14 cellular contexts compared by ENCODE assay signal in genomic region chr17:54771409-54771808, GRCh38.
"Had no signal": no experiment of that assay in that cellular context is flagged by ENCODE, and none has a peak within 500 bp of the region (broad histone marks: within the 10 kb centered on the region; RNA-seq: fewer than 3 reads in every experiment).

No MANE protein-coding gene starts in this region.

- H3K4me1 Mint-ChIP-seq: activated CD8-positive, alpha-beta memory T cell treated with anti-CD3 and anti-CD28 coated beads, Interleukin-2, amount 10 ng/mL, durations not matched to agents 7 days and 5 days; activated naive CD8-positive, alpha-beta T cell treated with anti-CD3 and anti-CD28 coated beads for 36 hours; naive B cell; stimulated activated effector memory CD8-positive, alpha-beta T cell treated with anti-CD3 and anti-CD28 coated beads, Interleukin-12 subunit alpha, Interleukin-12 subunit beta, amount 100 ng/mL, for 72 hours had no signal

- DNase-seq: activated CD4-positive, alpha-beta T cell treated with anti-CD3 and anti-CD28 coated beads for 1 hour; activated CD4-positive, alpha-beta T cell treated with anti-CD3 and anti-CD28 coated beads, Interleukin-2, amount 50 U/mL, for 48 hours; activated CD8-positive, alpha-beta memory T cell treated with anti-CD3 and anti-CD28 coated beads, Interleukin-2, amount 10 ng/mL, durations not matched to agents 7 days and 5 days; activated effector memory CD4-positive, alpha-beta T cell treated with anti-CD3 and anti-CD28 coated beads, Interleukin-2, amount 50 U/mL, for 16 hours; activated naive CD8-positive, alpha-beta T cell treated with anti-CD3 and anti-CD28 coated beads for 36 hours; activated T-cell treated with anti-CD3 and anti-CD28 coated beads, Interleukin-2, amount 50 U/mL, for 24 hours; anterior cingulate cortex; hippocampal formation; lower lobe of right lung; naive B cell; small intestine had no signal

- H3K9me3 ChIP-seq: lower lobe of right lung, tibial nerve had no signal

- H3K36me3 Mint-ChIP-seq: activated CD8-positive, alpha-beta memory T cell treated with anti-CD3 and anti-CD28 coated beads, Interleukin-2, amount 10 ng/mL, durations not matched to agents 7 days and 5 days; activated naive CD8-positive, alpha-beta T cell treated with anti-CD3 and anti-CD28 coated beads for 36 hours; naive B cell; stimulated activated effector memory CD8-positive, alpha-beta T cell treated with anti-CD3 and anti-CD28 coated beads, Interleukin-12 subunit alpha, Interleukin-12 subunit beta, amount 100 ng/mL, for 72 hours had no signal

- H3K27me3 ChIP-seq: tibial nerve had no signal

- H3K27ac Mint-ChIP-seq: activated CD8-positive, alpha-beta memory T cell treated with anti-CD3 and anti-CD28 coated beads, Interleukin-2, amount 10 ng/mL, durations not matched to agents 7 days and 5 days; activated naive CD8-positive, alpha-beta T cell treated with anti-CD3 and anti-CD28 coated beads for 36 hours; activated T-cell treated with anti-CD3 and anti-CD28 coated beads, Interleukin-2, amount 50 U/mL, for 24 hours; naive B cell; stimulated activated effector memory CD8-positive, alpha-beta T cell treated with anti-CD3 and anti-CD28 coated beads, Interleukin-12 subunit alpha, Interleukin-12 subunit beta, amount 100 ng/mL, for 72 hours had no signal

- H3K4me1 ChIP-seq: lower lobe of right lung, parathyroid adenoma, tibial nerve had no signal

- H3K27ac ChIP-seq: lower lobe of right lung, parathyroid adenoma, tibial nerve had no signal

- H3K4me3 Mint-ChIP-seq: activated CD8-positive, alpha-beta memory T cell treated with anti-CD3 and anti-CD28 coated beads, Interleukin-2, amount 10 ng/mL, durations not matched to agents 7 days and 5 days; activated naive CD8-positive, alpha-beta T cell treated with anti-CD3 and anti-CD28 coated beads for 36 hours; activated T-cell treated with anti-CD3 and anti-CD28 coated beads, Interleukin-2, amount 50 U/mL, for 24 hours; naive B cell; stimulated activated effector memory CD8-positive, alpha-beta T cell treated with anti-CD3 and anti-CD28 coated beads, Interleukin-12 subunit alpha, Interleukin-12 subunit beta, amount 100 ng/mL, for 72 hours had no signal

- H3K4me3 ChIP-seq: lower lobe of right lung, tibial nerve had no signal

- H2AFZ ChIP-seq: parathyroid adenoma had no signal

- ATAC-seq: activated CD8-positive, alpha-beta memory T cell treated with anti-CD3 and anti-CD28 coated beads, Interleukin-2, amount 10 ng/mL, durations not matched to agents 7 days and 5 days; lower lobe of right lung; stimulated activated effector memory CD8-positive, alpha-beta T cell treated with anti-CD3 and anti-CD28 coated beads, Interleukin-12 subunit alpha, Interleukin-12 subunit beta, amount 100 ng/mL, for 72 hours had no signal

- H3K36me3 ChIP-seq: lower lobe of right lung, tibial nerve had no signal

- H3K9me3 Mint-ChIP-seq: activated naive CD8-positive, alpha-beta T cell treated with anti-CD3 and anti-CD28 coated beads for 36 hours; stimulated activated effector memory CD8-positive, alpha-beta T cell treated with anti-CD3 and anti-CD28 coated beads, Interleukin-12 subunit alpha, Interleukin-12 subunit beta, amount 100 ng/mL, for 72 hours had no signal

- H3K27me3 Mint-ChIP-seq: activated CD8-positive, alpha-beta memory T cell treated with anti-CD3 and anti-CD28 coated beads, Interleukin-2, amount 10 ng/mL, durations not matched to agents 7 days and 5 days; activated T-cell treated with anti-CD3 and anti-CD28 coated beads, Interleukin-2, amount 50 U/mL, for 24 hours; naive B cell had no signal

- H3K79me2 ChIP-seq: parathyroid adenoma had no signal
